Comparison of ENCODE assay signal across 11 cellular contexts in the genomic region with DNA sequence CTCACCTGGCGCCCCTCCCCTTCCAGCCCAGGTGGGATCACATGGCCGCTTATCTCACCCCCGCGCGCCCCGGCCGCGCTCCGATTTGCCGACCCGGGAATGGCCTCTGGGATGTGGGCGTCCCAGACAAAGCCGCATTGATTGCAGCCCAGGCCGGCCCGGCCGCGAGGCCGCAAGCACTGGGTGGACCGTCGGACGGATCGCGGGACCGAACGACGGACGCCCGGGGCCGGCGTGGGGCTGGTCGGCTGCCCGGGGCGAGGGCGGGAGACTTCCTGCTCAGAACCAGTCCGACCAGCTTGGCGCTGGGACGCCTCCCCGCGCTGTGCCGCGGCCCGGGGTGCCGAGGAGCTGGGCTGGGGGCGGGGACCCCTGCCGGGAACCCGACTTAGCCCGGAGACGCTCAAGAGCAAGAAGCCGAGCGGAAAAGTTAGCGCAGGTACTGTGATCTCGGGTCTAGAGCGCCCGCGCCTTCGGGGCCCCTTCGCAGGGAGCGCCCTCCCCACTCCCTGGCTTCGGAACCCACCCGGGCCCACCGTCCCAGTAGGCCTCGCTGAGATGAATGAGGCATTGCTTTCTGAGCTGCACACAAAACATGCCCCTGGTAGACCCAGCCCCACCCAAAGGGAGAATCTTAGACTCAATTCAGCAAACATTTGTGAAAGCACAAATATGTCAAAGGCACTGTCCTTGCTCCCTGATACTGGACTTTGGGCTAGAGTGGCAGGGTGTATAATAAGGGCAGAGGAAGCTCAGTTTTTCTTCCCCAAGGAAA. TPM values are rescaled to one million over a fixed set of nuclear protein-coding genes. Genes with fewer than 3 reads are reported as not detected.
A peak's percentile ranks its signal among the peaks of the same experiment; 100 is the strongest.
DNase-seq lines count a peak whose midpoint lies in the region; ATAC-seq and TF ChIP-seq lines count a peak whose summit lies in the region.
"Had no signal": no experiment of that assay in that cellular context is flagged by ENCODE, and none has a peak within 500 bp of the region (broad histone marks: within the 10 kb centered on the region; RNA-seq: fewer than 3 reads in every experiment).

No MANE protein-coding gene starts in this region.

- H3K4me3 ChIP-seq in lung, result peak overlapping the region; percentile 9

- DNase-seq in Right ventricle myocardium superior, result no peak
- DNase-seq in Right ventricle myocardium inferior (ENCODE audit: missing footprints), result no peak
- peak; percentile 70 for DNase-seq in ecto neural progenitor cell (ENCODE audit: low spot score)
- DNase-seq in lung (ENCODE audit: low spot score), result peak; percentile 52
- DNase-seq in GM13976 (ENCODE audit: low spot score), result no peak
- DNase-seq in putamen (ENCODE audit: low spot score), result no peak
- DNase-seq: SW 1271 had no signal

- intact Hi-C loops in Right ventricle myocardium superior (cut with DNase I) (no loop called here), Right ventricle myocardium inferior (cut with DNase I) (no loop called here)

- H3K27me3 ChIP-seq in lung (ENCODE audit: control insufficient read depth, insufficient read depth), result no peaks in the 10 kb centered on the region

- ATAC-seq in Right ventricle myocardium superior (ENCODE audit: poor library complexity), result peak; percentile 30
- ATAC-seq in Right ventricle myocardium inferior, result no peak
- ATAC-seq in lung (ENCODE audit: insufficient read depth, low FRiP score), result peak; percentile 54
- no peak for ATAC-seq in HG02884 (IDR thresholded peaks at IDR 0.05; ENCODE audit: unreplicated experiment)
- no peak for ATAC-seq in GM18502 (IDR thresholded peaks at IDR 0.05; ENCODE audit: poor library complexity, unreplicated experiment)

- peaks cover 0 to 12% of the 10 kb centered on the region in 2 donors for H3K4me1 ChIP-seq in lung (ENCODE audit: control insufficient read depth in 2 of 2, insufficient read depth in 2 of 2, low read length in 2 of 2)

- no peaks in the 10 kb centered on the region for H3K9me3 ChIP-seq in lung (ENCODE audit: control insufficient read depth in 2 of 2, insufficient read depth in 1 of 2, low read length in 1 of 2)

- in situ Hi-C loops in GM13976 (cut with MboI; ENCODE audit: low sequenced_read_pairs, unreplicated experiment), result no loop called here

- TF ChIP-seq CTCF in lung (IDR thresholded peaks at IDR 0.05; ENCODE audit: control extremely low read depth, extremely low read depth) (no peak), GM13976 (IDR thresholded peaks at IDR 0.05; ENCODE audit: borderline replicate concordance, control extremely low read depth, extremely low read depth, insufficient read depth, missing control alignments) (no peak)

- H3K36me3 ChIP-seq in lung (ENCODE audit: control insufficient read depth in 2 of 2, insufficient read depth in 2 of 2, low read length in 2 of 2), result no peaks in the 10 kb centered on the region

- WGBS in lung, 2 donors, result 6 to 7% methylated on average over 43 to 62 of the region's 62 CpGs

- peak overlapping the region in 1 of 2 donors; percentile 27 for H3K27ac ChIP-seq in lung (ENCODE audit: low read depth in 1 of 2, low read length in 1 of 2)
- H3K27ac ChIP-seq: HL-60 had no signal

RNA-seq across cellular contexts. Expression of a gene that starts 0.4 kb away (rescaled TPM):
- 1.9 TPM for total RNA-seq in Right ventricle myocardium superior
- total RNA-seq in Right ventricle myocardium inferior, result 2.4 TPM
- 10 to 100 TPM; 17.8 to 37.8 TPM for total RNA-seq in lung
- polyA plus RNA-seq in lung, result 10 to 100 TPM; 39.6 to 63.8 TPM
- polyA plus RNA-seq: BJ had no signal

RNA-seq across cellular contexts. Expression of a gene that starts 22.0 kb away (rescaled TPM):
- total RNA-seq in Right ventricle myocardium superior, result 4.3 TPM
- total RNA-seq in Right ventricle myocardium inferior, result 1.4 TPM
- under 1 TPM; 0.06 to 0.88 TPM for total RNA-seq in lung
- under 1 TPM; 0.11 to 0.63 TPM for polyA plus RNA-seq in lung

RNA-seq across cellular contexts. Expression of a gene that starts 22.1 kb away (rescaled TPM):
- total RNA-seq in Right ventricle myocardium superior (9,128 TPM), Right ventricle myocardium inferior (9,445 TPM), lung (1 to 10 TPM; 2.0 to 6.8 TPM)
- polyA plus RNA-seq in lung, result 10 to 100 TPM in 1 of 2 donors, 1 to 10 TPM in 1; 4.0 to 10.4 TPM
- polyA plus RNA-seq: BJ had no signal

Comparison
In these comparisons a context has a peak if more than half of its experiments do, and no peak if none do; other contexts are left out.
1. ATAC-seq: peak in Right ventricle myocardium superior (single experiment) and lung (single experiment); none in Right ventricle myocardium inferior (single experiment), HG02884 (single experiment) and GM18502 (single experiment).
2. DNase-seq: peak in ecto neural progenitor cell (single experiment) and lung (single experiment); none in Right ventricle myocardium superior (single experiment), Right ventricle myocardium inferior (single experiment), GM13976 (single experiment) and putamen (single experiment).
3. RNA of a gene that starts 22.1 kb away (total RNA-seq): 9,445 TPM in Right ventricle myocardium inferior (single experiment) and 9,128 TPM in Right ventricle myocardium superior (single experiment); 2.0 to 6.8 TPM in lung; every median in the first group is over 1,000 times any median in the second.